Comparison of ENCODE assay signal across 10 cellular contexts in the genomic region with DNA sequence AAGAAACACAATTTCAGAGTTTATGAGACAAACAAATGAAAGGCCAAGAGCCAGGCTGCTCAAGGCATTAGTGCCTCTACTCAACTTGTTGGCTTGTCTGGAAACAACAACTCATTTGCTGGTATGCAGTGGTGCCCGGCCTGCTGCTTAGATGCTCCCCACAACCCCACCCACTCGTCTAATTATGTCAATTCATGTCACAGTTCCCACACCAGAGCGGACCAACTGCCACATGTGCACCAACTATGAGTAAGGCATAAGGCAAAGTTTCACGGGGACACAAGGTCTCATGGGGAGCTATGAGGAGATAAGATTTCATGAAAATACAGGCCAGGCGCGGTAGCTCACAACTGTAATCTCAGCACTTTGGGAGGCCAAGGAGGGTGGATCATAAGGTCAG. TPM values are rescaled to one million over a fixed set of nuclear protein-coding genes. Genes with fewer than 3 reads are reported as not detected.
"Had no signal": no experiment of that assay in that cellular context is flagged by ENCODE, and none has a peak within 500 bp of the region (broad histone marks: within the 10 kb centered on the region; RNA-seq: fewer than 3 reads in every experiment).

No MANE protein-coding gene starts in this region.

- H3K9ac ChIP-seq: GM23248 had no signal

- FAIRE-seq: HTR-8/SVneo had no signal

- H2AFZ ChIP-seq: GM23248 had no signal

- DNase-seq: GM23248, GOT3, H7, HFFc6, IMR-90 had no signal

- ATAC-seq: HCT116 had no signal

- H3K4me1 ChIP-seq: HAP-1 had no signal

- H3K4me3 ChIP-seq: GM23248, HAP-1 had no signal

- H3K9me3 ChIP-seq: HAP-1 had no signal

- H3K36me3 ChIP-seq: HAP-1 had no signal

- H3K27ac Mint-ChIP-seq: HFFc6 had no signal

- H3K27ac ChIP-seq: GM23248 had no signal

- H3K4me3 Mint-ChIP-seq: HFFc6 had no signal

RNA-seq across cellular contexts. Expression of gene LRRC38, which starts 34.5 kb away (rescaled TPM):
- total RNA-seq: GM23248, H4, HFFc6, HT-29, IMR-90 had no signal
- polyA plus RNA-seq: GM23248, IMR-90 had no signal

RNA-seq across cellular contexts. Expression of gene PDPN, which starts 35.4 kb away (rescaled TPM):
- total RNA-seq: HFFc6, HT-29, IMR-90 had no signal
